In genomic region chr15:79675982-79676381, GRCh38 we compare ENCODE assay signal across 30 cellular contexts.
A peak's percentile ranks its signal among the peaks of the same experiment; 100 is the strongest.
DNase-seq lines count a peak whose midpoint lies in the region; ATAC-seq and TF ChIP-seq lines count a peak whose summit lies in the region.
"Had no signal": no experiment of that assay in that cellular context is flagged by ENCODE, and none has a peak within 500 bp of the region (broad histone marks: within the 10 kb centered on the region; RNA-seq: fewer than 3 reads in every experiment).

No MANE protein-coding gene starts in this region.

- no peaks in the 10 kb centered on the region for H3K9me3 ChIP-seq in GM23248 (ENCODE audit: low read depth)
- H3K9me3 ChIP-seq: breast epithelium, HAP-1, upper lobe of right lung had no signal

- no peak overlapping the region for H3K9ac ChIP-seq in GM23248
- H3K9ac ChIP-seq: KMS-11, parathyroid adenoma had no signal

- no peak overlapping the region for H3K4me2 ChIP-seq in GM23248 (ENCODE audit: unreplicated experiment)
- H3K4me2 ChIP-seq: KMS-11 had no signal

- no peak for TF ChIP-seq POLR2A in lower leg skin (IDR thresholded peaks at IDR 0.05)

- H3K27me3 Mint-ChIP-seq in chondrocyte (ENCODE audit: low read depth), result no peaks in the 10 kb centered on the region
- H3K27me3 Mint-ChIP-seq in neural crest cell (ENCODE audit: low read depth), result peaks cover 7% of the 10 kb centered on the region

- WGBS in GM23248 (ENCODE audit: low coverage in 1 of 2, low lambda C conversion rate in 2 of 2, missing lambda C conversion rate in 2 of 2), 2 experiments, result 89 to 92% methylated on average over 5 of the region's 5 CpGs
- whole genome bisulfite sequencing in lower leg skin, 2 donors, result 79 to 82% methylated on average over 5 of the region's 5 CpGs

- H3K27ac Mint-ChIP-seq in chondrocyte (ENCODE audit: unreplicated experiment) (no peak overlapping the region), neural crest cell (ENCODE audit: unreplicated experiment) (no peak overlapping the region)
- H3K27ac Mint-ChIP-seq: activated CD4-positive, alpha-beta T cell treated with anti-CD3 and anti-CD28 coated beads for 36 hours; activated CD8-positive, alpha-beta T cell treated with anti-CD3 and anti-CD28 coated beads, Interleukin-2, amount 10 ng/mL, durations not matched to agents 7 days and 5 days; activated naive CD4-positive, alpha-beta T cell treated with anti-CD3 and anti-CD28 coated beads, Interleukin-2, amount 50 U/mL, for 72 hours; B cell had no signal

- H2AFZ ChIP-seq in GM23248, result no peak overlapping the region
- H2AFZ ChIP-seq: parathyroid adenoma had no signal

- no peak overlapping the region for H3K27ac ChIP-seq in GM23248
- H3K27ac ChIP-seq: breast epithelium, KMS-11, parathyroid adenoma, upper lobe of right lung had no signal

- H3K4me3 Mint-ChIP-seq in chondrocyte (ENCODE audit: unreplicated experiment) (no peak overlapping the region), neural crest cell (no peak overlapping the region)
- H3K4me3 Mint-ChIP-seq: activated CD4-positive, alpha-beta T cell treated with anti-CD3 and anti-CD28 coated beads for 36 hours; activated CD8-positive, alpha-beta T cell treated with anti-CD3 and anti-CD28 coated beads, Interleukin-2, amount 10 ng/mL, durations not matched to agents 7 days and 5 days; B cell had no signal

- DNase-seq in AG10803 (ENCODE audit: low read depth) (peak; percentile 5), GM23248 (peak; percentile 27), chondrocyte (ENCODE audit: low spot score) (no peak), neural crest cell (ENCODE audit: low read depth, low spot score) (no peak), SKM-1 (lab: John Stamatoyannopoulos, UW; ENCODE audit: unreplicated experiment) (no peak), lower leg skin (ENCODE audit: low spot score in 2 of 2) (no peak)
- DNase-seq in activated CD8-positive, alpha-beta memory T cell treated with anti-CD3 and anti-CD28 coated beads for 24 hours, result no peak
- DNase-seq: activated CD4-positive, alpha-beta T cell treated with anti-CD3 and anti-CD28 coated beads for 36 hours; activated CD8-positive, alpha-beta T cell treated with anti-CD3 and anti-CD28 coated beads, Interleukin-2, amount 10 ng/mL, durations not matched to agents 7 days and 5 days; activated effector memory CD4-positive, alpha-beta T cell treated with Interleukin-2 at 50 U/mL for 16 hours; DMS 273 treated with DMSO at 0.1 percent for 48 hours; left colon; mammary epithelial cell; MM.1S; NCI-H2029 treated with DMSO at 0.1 percent for 48 hours; NCI-H526; retina; Right ventricle myocardium superior; small intestine; stimulated activated CD4-positive, alpha-beta T cell treated with anti-CD3 and anti-CD28 coated beads, Interleukin-1b, Interleukin-23, amount 100 ng/mL, for 48 hours; stimulated activated naive CD8-positive, alpha-beta T cell treated with anti-CD3 and anti-CD28 coated beads, Interleukin-15, Interleukin-2, amounts not matched to agents 100 U/mL and 50 U/mL, for 24 hours; T-helper 2 cell; upper lobe of right lung had no signal

- H3K27me3 ChIP-seq in GM23248 (replicated peaks; ENCODE audit: insufficient read depth), result no peaks in the 10 kb centered on the region
- H3K27me3 ChIP-seq: breast epithelium, upper lobe of right lung had no signal

- peaks cover 23% of the 10 kb centered on the region for H3F3A ChIP-seq in GM23248 (ENCODE audit: insufficient read depth)

- H3K4me3 ChIP-seq in AG10803 (ENCODE audit: low read length) (no peak overlapping the region), GM23248 (no peak overlapping the region), lower leg skin (ENCODE audit: low read depth, poor library complexity, severe bottlenecking) (no peak overlapping the region)
- H3K4me3 ChIP-seq: breast epithelium, HAP-1, upper lobe of right lung had no signal

- H3K36me3 Mint-ChIP-seq in chondrocyte (ENCODE audit: low read depth) (no peaks in the 10 kb centered on the region), neural crest cell (ENCODE audit: low read depth) (no peaks in the 10 kb centered on the region)
- H3K36me3 Mint-ChIP-seq: activated naive CD4-positive, alpha-beta T cell treated with anti-CD3 and anti-CD28 coated beads, Interleukin-2, amount 50 U/mL, for 72 hours had no signal

- H3K9me3 Mint-ChIP-seq in chondrocyte (ENCODE audit: low read depth) (no peaks in the 10 kb centered on the region), neural crest cell (peaks cover 4% of the 10 kb centered on the region)
- H3K9me3 Mint-ChIP-seq: activated naive CD4-positive, alpha-beta T cell treated with anti-CD3 and anti-CD28 coated beads, Interleukin-2, amount 50 U/mL, for 72 hours had no signal

- in situ Hi-C loops in GM23248 (cut with MboI), result no loop called here

- no peak for ATAC-seq in GM19023 (IDR thresholded peaks at IDR 0.05; ENCODE audit: unreplicated experiment)
- ATAC-seq: activated CD4-positive, alpha-beta T cell treated with anti-CD3 and anti-CD28 coated beads for 36 hours; activated CD8-positive, alpha-beta T cell treated with anti-CD3 and anti-CD28 coated beads, Interleukin-2, amount 10 ng/mL, durations not matched to agents 7 days and 5 days; activated naive CD4-positive, alpha-beta T cell treated with anti-CD3 and anti-CD28 coated beads, Interleukin-2, amount 50 U/mL, for 72 hours; left colon; stimulated activated naive CD8-positive, alpha-beta T cell treated with anti-CD3 and anti-CD28 coated beads, Interleukin-15, Interleukin-2, amounts not matched to agents 100 U/mL and 50 U/mL, for 24 hours; upper lobe of right lung had no signal

- H3K4me1 ChIP-seq in GM23248 (ENCODE audit: insufficient read depth), result peaks cover 27% of the 10 kb centered on the region
- H3K4me1 ChIP-seq: breast epithelium, HAP-1, parathyroid adenoma, upper lobe of right lung had no signal

- no peaks in the 10 kb centered on the region for H3K36me3 ChIP-seq in GM23248 (ENCODE audit: low read depth)
- H3K36me3 ChIP-seq: breast epithelium, HAP-1, upper lobe of right lung had no signal

- no peaks in the 10 kb centered on the region for H4K20me1 ChIP-seq in GM23248 (ENCODE audit: insufficient read depth)

- no peak for TF ChIP-seq CTCF in AG10803 (conservative IDR thresholded peaks at IDR 0.05; ENCODE audit: low read length)
- TF ChIP-seq CTCF in chondrocyte (IDR thresholded peaks at IDR 0.05), result peak; percentile 19
- TF ChIP-seq CTCF in neural crest cell (conservative IDR thresholded peaks at IDR 0.05), result peak; percentile 27
- TF ChIP-seq CTCF in lower leg skin (IDR thresholded peaks at IDR 0.05), result no peak

- H3K9me2 ChIP-seq in GM23248 (ENCODE audit: insufficient read depth), result no peaks in the 10 kb centered on the region

- peaks cover 35% of the 10 kb centered on the region for H3K4me1 Mint-ChIP-seq in chondrocyte (ENCODE audit: low read depth)
- peaks cover 10% of the 10 kb centered on the region for H3K4me1 Mint-ChIP-seq in neural crest cell

- intact Hi-C loops in lower leg skin (cut with DNase I; ENCODE audit: low total_unique reads), result no loop called here

- H3K79me2 ChIP-seq in GM23248 (ENCODE audit: insufficient read depth), result no peaks in the 10 kb centered on the region
- H3K79me2 ChIP-seq: parathyroid adenoma had no signal

Comparison
In these comparisons a context has a peak if more than half of its experiments do, and no peak if none do; other contexts are left out.
1. DNase-seq: peak in AG10803 (single experiment) and GM23248 (single experiment); none in chondrocyte (single experiment), neural crest cell (single experiment), SKM-1 (single experiment), activated CD8-positive, alpha-beta memory T cell treated with anti-CD3 and anti-CD28 coated beads for 24 hours (single experiment) and lower leg skin (0 of 2).
2. CTCF ChIP-seq: peak in chondrocyte (single experiment) and neural crest cell (single experiment); none in AG10803 (single experiment) and lower leg skin (0 of 3).